In the genomic region with DNA sequence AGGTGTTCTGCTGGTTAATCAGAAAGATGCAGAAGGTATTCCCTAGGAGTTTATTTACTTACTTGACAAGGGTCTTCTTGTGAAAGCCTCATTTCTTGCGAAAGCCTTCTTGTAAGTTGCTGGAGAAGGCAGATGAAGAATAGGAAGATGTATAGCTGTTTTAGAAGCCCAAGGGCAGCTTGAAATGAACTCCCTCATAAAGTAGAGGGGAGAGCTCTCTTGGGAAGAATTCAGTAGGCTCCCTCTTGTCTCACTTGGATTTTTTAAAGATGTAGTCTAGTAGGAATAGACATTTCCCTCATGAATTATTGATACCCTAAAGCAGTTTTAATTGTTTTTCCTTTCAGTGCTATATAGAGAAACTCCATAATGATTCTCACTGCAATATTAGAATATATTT, we compare ENCODE assay signal across 24 cellular contexts.
"Had no signal": no experiment of that assay in that cellular context is flagged by ENCODE, and none has a peak within 500 bp of the region (broad histone marks: within the 10 kb centered on the region; RNA-seq: fewer than 3 reads in every experiment).

No MANE protein-coding gene starts in this region.

- H3K4me3 Mint-ChIP-seq: dendritic cell treated with granulocyte-macrophage colony-stimulating factor and Interleukin-4, amounts not matched to agents 40 ng/mL and 50 ng/mL, for 4 days; effector memory CD8-positive, alpha-beta T cell; endodermal cell had no signal

- DNase-seq: colonic mucosa; cortex of kidney; dermis blood vessel endothelial cell; dorsolateral prefrontal cortex; effector CD4-positive, alpha-beta T cell; effector CD8-positive, alpha-beta T cell; effector memory CD4-positive, alpha-beta T cell; effector memory CD8-positive, alpha-beta T cell; endodermal cell; erythroblast; esophagus squamous epithelium; foreskin fibroblast; foreskin keratinocyte; foreskin melanocyte; gastrocnemius medialis; glutamatergic neuron; head of caudate nucleus; heart left ventricle; heart right ventricle had no signal

- H3K4me1 ChIP-seq: colonic mucosa, esophagus muscularis mucosa, esophagus squamous epithelium, foreskin keratinocyte, gastrocnemius medialis, gastroesophageal sphincter, heart left ventricle, heart right ventricle had no signal

- H3K27ac Mint-ChIP-seq: dendritic cell treated with granulocyte-macrophage colony-stimulating factor and Interleukin-4, amounts not matched to agents 40 ng/mL and 50 ng/mL, for 4 days; effector memory CD8-positive, alpha-beta T cell; endodermal cell had no signal

- H3K4me1 Mint-ChIP-seq: endodermal cell had no signal

- H3K27me3 ChIP-seq: colonic mucosa, dorsolateral prefrontal cortex, esophagus muscularis mucosa, esophagus squamous epithelium, foreskin keratinocyte, gastrocnemius medialis, gastroesophageal sphincter, heart left ventricle, heart right ventricle had no signal

- H3K4me3 ChIP-seq: colonic mucosa, coronary artery, dorsolateral prefrontal cortex, esophagus muscularis mucosa, esophagus squamous epithelium, gastrocnemius medialis, gastroesophageal sphincter, heart left ventricle, heart right ventricle had no signal

- H3K36me3 ChIP-seq: colonic mucosa, esophagus muscularis mucosa, esophagus squamous epithelium, gastrocnemius medialis, gastroesophageal sphincter, heart left ventricle, heart right ventricle had no signal

- H3K9me3 Mint-ChIP-seq: endodermal cell had no signal

- H3K27me3 Mint-ChIP-seq: dendritic cell treated with granulocyte-macrophage colony-stimulating factor and Interleukin-4, amounts not matched to agents 40 ng/mL and 50 ng/mL, for 4 days; effector memory CD8-positive, alpha-beta T cell had no signal

- H3K9me3 ChIP-seq: colonic mucosa, esophagus muscularis mucosa, esophagus squamous epithelium, gastrocnemius medialis, gastroesophageal sphincter, heart right ventricle had no signal

- H3K27ac ChIP-seq: colonic mucosa, coronary artery, dorsolateral prefrontal cortex, epithelial cell of prostate, esophagus muscularis mucosa, esophagus squamous epithelium, foreskin keratinocyte, gastrocnemius medialis, gastroesophageal sphincter, heart left ventricle, heart right ventricle had no signal
